In genomic region chr11:17244046-17244445, GRCh38 we compare ENCODE assay signal across 11 cellular contexts. TPM values are rescaled to one million over a fixed set of nuclear protein-coding genes. Genes with fewer than 3 reads are reported as not detected.
DNase-seq lines count a peak whose midpoint lies in the region; ATAC-seq and TF ChIP-seq lines count a peak whose summit lies in the region.
"Had no signal": no experiment of that assay in that cellular context is flagged by ENCODE, and none has a peak within 500 bp of the region (broad histone marks: within the 10 kb centered on the region; RNA-seq: fewer than 3 reads in every experiment).

No MANE protein-coding gene starts in this region.

- DNase-seq in natural killer cell = no peak
- no peak for DNase-seq in NK-92 treated with Interleukin-12 subunit alpha and Interleukin-12 subunit beta, amount 100 ng/mL, for 24 hours (lab: John Stamatoyannopoulos, UW)
- DNase-seq in medulla oblongata (ENCODE audit: extremely low spot score) = no peak
- DNase-seq in effector CD8-positive, alpha-beta T cell (lab: John Stamatoyannopoulos, UW) = no peak
- DNase-seq: activated CD4-positive, alpha-beta T cell treated with anti-CD3 and anti-CD28 coated beads, Interleukin-2, amount 50 U/mL, for 1 hour; amygdala; effector memory CD8-positive, alpha-beta T cell; NCI-H2171 treated with DMSO at 0.1 percent for 48 hours had no signal

- ATAC-seq in GM18870 (IDR thresholded peaks at IDR 0.05; ENCODE audit: unreplicated experiment) (peak; percentile 98), GM21723 (IDR thresholded peaks at IDR 0.05; ENCODE audit: unreplicated experiment) (peak; percentile 60), HG03432 (IDR thresholded peaks at IDR 0.05; ENCODE audit: unreplicated experiment) (peak; percentile 84), natural killer cell (peak in 2 of 3 donors; percentile 7 to 21)
- ATAC-seq: effector memory CD8-positive, alpha-beta T cell had no signal

- peaks cover 0 to 3% of the 10 kb centered on the region in 2 donors for H3K27me3 Mint-ChIP-seq in natural killer cell (ENCODE audit: low read depth in 2 of 2)

- intact Hi-C loops in natural killer cell (cut with micrococcal nuclease) = no loop called here

- H3K4me3 Mint-ChIP-seq in natural killer cell = no peak overlapping the region
- H3K4me3 Mint-ChIP-seq: effector memory CD8-positive, alpha-beta T cell had no signal

- no peaks in the 10 kb centered on the region for H3K36me3 Mint-ChIP-seq in natural killer cell

- H3K27ac Mint-ChIP-seq in natural killer cell = no peak overlapping the region
- H3K27ac Mint-ChIP-seq: effector memory CD8-positive, alpha-beta T cell had no signal

- peaks cover 5 to 12% of the 10 kb centered on the region in 2 donors for H3K4me1 Mint-ChIP-seq in natural killer cell

- no peaks in the 10 kb centered on the region for H3K9me3 Mint-ChIP-seq in natural killer cell
- H3K9me3 Mint-ChIP-seq: effector memory CD8-positive, alpha-beta T cell had no signal

- no peak for TF ChIP-seq CTCF in natural killer cell (IDR thresholded peaks at IDR 0.05)

RNA-seq across cellular contexts. Expression of gene NUCB2, which starts 32.5 kb away (rescaled TPM):
- total RNA-seq in natural killer cell = 100 to 1,000 TPM in 1 of 3 donors, 10 to 100 TPM in 2; 70.7 to 101 (median 81.4) TPM

RNA-seq across cellular contexts. Expression of gene PIK3C2A, which starts 36.3 kb away (rescaled TPM):
- 10 to 100 TPM; 68.2 to 82.3 (median 69.1) TPM for total RNA-seq in natural killer cell

Comparison
In these comparisons a context has a peak if more than half of its experiments do, and no peak if none do; other contexts are left out.
1. ATAC-seq: peak in every context shown above with its lines; median percentile 98 in GM18870; 84 in HG03432; 60 in GM21723; 14 in natural killer cell.